Comparison of ENCODE assay signal across 8 cellular contexts in genomic region chr17:38484242-38485145, GRCh38. TPM values are rescaled to one million over a fixed set of nuclear protein-coding genes. Genes with fewer than 3 reads are reported as not detected.
DNase-seq lines count a peak whose midpoint lies in the region; ATAC-seq and TF ChIP-seq lines count a peak whose summit lies in the region.
"Not testable (repeated sequence)": the region's sequence is repeated elsewhere in the genome, so short reads cannot be mapped to it uniquely, and the experiment has no call there.

No MANE protein-coding gene starts in this region.

- H3K27me3 Mint-ChIP-seq in T-helper 17 cell: not testable (repeated sequence)

- not testable (repeated sequence) for H4K20me1 ChIP-seq in GM23248 (ENCODE audit: insufficient read depth)

- not testable (repeated sequence) for H3K4me3 ChIP-seq in AG10803 (ENCODE audit: low read length); GM23248; esophagus squamous epithelium

- not testable (repeated sequence) for H3K9me3 ChIP-seq in GM23248 (ENCODE audit: low read depth); T-helper 17 cell (ENCODE audit: control insufficient read depth, low read length, poor library complexity, severe bottlenecking); esophagus squamous epithelium

- peak; percentile 72 for ATAC-seq in T-helper 17 cell

- H3K27me3 ChIP-seq in GM23248 (replicated peaks; ENCODE audit: insufficient read depth); esophagus squamous epithelium: not testable (repeated sequence)

- peak; percentile 72 for DNase-seq in AG10803 (ENCODE audit: low read depth)
- DNase-seq in GM23248: peak; percentile 83
- DNase-seq in NCI-H2107 (lab: John Stamatoyannopoulos, UW): peak; percentile 28
- peak in 2 of 3 donors; percentile 27 to 41 for DNase-seq in T-helper 17 cell
- DNase-seq in activated naive CD4-positive, alpha-beta T cell treated with Interleukin-2 at 50 U/mL for 16 hours: peak; percentile 68
- not testable (repeated sequence) for DNase-seq in esophagus squamous epithelium (lab: John Stamatoyannopoulos, UW)
- peak; percentile 80 for DNase-seq in middle frontal gyrus (ENCODE audit: extremely low spot score, low spot score)
- DNase-seq in stimulated activated CD4-positive, alpha-beta T cell treated with anti-CD3 and anti-CD28 coated beads, TNF-alpha, amount 100 ng/mL, for 24 hours (ENCODE audit: low read depth in 3 of 3): peak; percentile 30 to 66 (median 42)

- not testable (repeated sequence) for H2AFZ ChIP-seq in GM23248

- peak overlapping the region; percentile 51 for H3K27ac ChIP-seq in GM23248
- peak overlapping the region; percentile 70 to 85 (median 75) for H3K27ac ChIP-seq in esophagus squamous epithelium

- peak overlapping the region; percentile 21; the same call in 1 of the 2 replicates for H3K9ac ChIP-seq in GM23248

- peaks cover 40% of the 10 kb centered on the region for H3K79me2 ChIP-seq in GM23248 (ENCODE audit: insufficient read depth)

- intact Hi-C loops in esophagus squamous epithelium (cut with DNase I): not testable (repeated sequence)

- not testable (repeated sequence) for H3K36me3 Mint-ChIP-seq in T-helper 17 cell (ENCODE audit: low read depth)

- 41 to 44% methylated on average over 19 to 21 of the region's 21 CpGs for WGBS in GM23248 (ENCODE audit: low coverage in 1 of 2, low lambda C conversion rate in 2 of 2, missing lambda C conversion rate in 2 of 2), 2 experiments
- 19 to 33% methylated on average over 14 to 15 of the region's 21 CpGs for WGBS in esophagus squamous epithelium, 2 donors

- TF ChIP-seq CTCF in AG10803 (conservative IDR thresholded peaks at IDR 0.05; ENCODE audit: low read length) (peak; percentile 76), esophagus squamous epithelium (IDR thresholded peaks at IDR 0.05) (peak; percentile 58 to 91 (median 90))

- H3K36me3 ChIP-seq in GM23248 (ENCODE audit: low read depth) (peaks cover 27% of the 10 kb centered on the region), esophagus squamous epithelium (peaks cover 0 to 87% (median 0%) of the 10 kb centered on the region in 3 donors)

- TF ChIP-seq POLR2A in esophagus squamous epithelium (IDR thresholded peaks at IDR 0.05): not testable (repeated sequence)

- H3K4me2 ChIP-seq in GM23248 (ENCODE audit: unreplicated experiment): not testable (repeated sequence)

- peak overlapping the region; percentile 70 for H3K27ac Mint-ChIP-seq in T-helper 17 cell

- not testable (repeated sequence) for H3K4me1 Mint-ChIP-seq in T-helper 17 cell

- H3K4me1 ChIP-seq in GM23248 (ENCODE audit: insufficient read depth): not testable (repeated sequence)
- H3K4me1 ChIP-seq in esophagus squamous epithelium: peaks cover 10 to 28% (median 14%) of the 10 kb centered on the region in 3 donors

- in situ Hi-C loops in GM23248 (cut with MboI): loop anchor here (10.0 kb wide), 1 partner anchor 50 kb away; no protein-coding TSS in a partner anchor

- H3K9me2 ChIP-seq in GM23248 (ENCODE audit: insufficient read depth): not testable (repeated sequence)

- H3F3A ChIP-seq in GM23248 (ENCODE audit: insufficient read depth): peaks cover 15% of the 10 kb centered on the region

- H3K4me3 Mint-ChIP-seq in T-helper 17 cell: peak overlapping the region; percentile 83

RNA-seq across cellular contexts. Expression of gene ARHGAP23, which starts 56.2 kb away (rescaled TPM):
- 64.2 and 69.4 TPM in 2 replicates for total RNA-seq in GM23248 (2014; rRNA removed; shearing (Covaris generic))
- polyA plus RNA-seq in GM23248 (2016; fragmentation: Nextera tagmentation; extraction: Ambion mirVana): 5.3 and 6.6 TPM in 2 replicates
- total RNA-seq in T-helper 17 cell (under 1 TPM; 0.39 to 0.47 TPM), esophagus squamous epithelium (100 to 1,000 TPM in 2 of 4 donors, 10 to 100 TPM in 2; 75.3 to 180 (median 102) TPM)

Comparison
In these comparisons a context has a peak if more than half of its experiments do, and no peak if none do; other contexts are left out.
1. RNA of gene ARHGAP23, which starts 56.2 kb away (total RNA-seq): 75.3 to 180 TPM in esophagus squamous epithelium and 64.2 to 69.4 TPM in GM23248; 0.39 to 0.47 TPM in T-helper 17 cell; every median in the first group is over 10 times any median in the second.